In the genomic region with DNA sequence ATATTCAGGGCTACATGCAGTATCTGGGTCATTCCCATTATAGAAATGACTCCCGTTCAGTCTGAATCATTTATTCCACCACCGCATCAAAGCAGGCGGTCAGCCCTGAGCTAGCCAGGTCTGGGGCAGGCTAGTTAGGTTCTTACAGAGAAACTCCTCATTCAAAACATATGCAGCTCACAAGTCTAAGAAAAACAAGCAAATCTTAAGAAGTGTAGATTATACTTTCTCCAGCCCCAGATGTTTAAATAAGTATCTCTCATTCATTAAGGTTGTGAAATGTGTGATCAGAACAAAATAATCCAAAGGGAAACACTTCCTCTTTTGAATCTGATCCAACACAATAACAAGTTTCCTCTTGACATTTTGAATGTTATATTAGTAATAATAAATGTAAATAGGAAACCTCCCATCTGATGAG, we compare ENCODE assay signal across 8 cellular contexts.
DNase-seq lines count a peak whose midpoint lies in the region; ATAC-seq, FAIRE-seq and TF ChIP-seq lines count a peak whose summit lies in the region.

No MANE protein-coding gene starts in this region.

- TF ChIP-seq POLR2A in tibial nerve (IDR thresholded peaks at IDR 0.05) = no peak

- peaks cover 13% of the 10 kb centered on the region for H3K4me1 ChIP-seq in fibroblast of lung (ENCODE audit: control insufficient read depth, extremely low read depth, insufficient read depth, low read length)
- peaks cover 0 to 13% (median 0%) of the 10 kb centered on the region in 3 donors for H3K4me1 ChIP-seq in pancreas
- peaks cover 0 to 46% (median 12%) of the 10 kb centered on the region in 4 donors for H3K4me1 ChIP-seq in tibial nerve

- no peak for ATAC-seq in pancreas
- ATAC-seq in GM19023 (IDR thresholded peaks at IDR 0.05; ENCODE audit: unreplicated experiment) = no peak

- DNase-seq in GM12865 (ENCODE audit: low read depth) (no peak), fibroblast of lung (ENCODE audit: low read depth in 2 of 2) (peak; percentile 62 to 90), RKO (ENCODE audit: low spot score) (no peak), pancreas (no peak), tibial nerve (ENCODE audit: low spot score in 2 of 2) (no peak)
- DNase-seq in stimulated activated CD4-positive, alpha-beta T cell treated with anti-CD3 and anti-CD28 coated beads, Interleukin-12 subunit alpha, Interleukin-12 subunit beta, amount 100 ng/mL, for 48 hours (ENCODE audit: low read depth in 2 of 3, low spot score in 1 of 3) = peak; percentile 57 to 71 (median 65)

- H3K27me3 ChIP-seq in fibroblast of lung (ENCODE audit: control insufficient read depth, insufficient read depth, low read length) (no peaks in the 10 kb centered on the region), pancreas (no peaks in the 10 kb centered on the region), tibial nerve (no peaks in the 10 kb centered on the region)

- no peak for FAIRE-seq in pancreas (lab: Jason Lieb, UNC)

- H2AFZ ChIP-seq in fibroblast of lung (ENCODE audit: low read length) = no peak overlapping the region

- H3K27ac ChIP-seq in fibroblast of lung (ENCODE audit: insufficient read depth, low read length) (peak overlapping the region; percentile 1), pancreas (no peak overlapping the region), tibial nerve (peak overlapping the region in 2 of 4 donors; percentile 86 to 87)

- TF ChIP-seq EP300 in tibial nerve (IDR thresholded peaks at IDR 0.05) = peak in 1 of 2 donors; percentile 18

- H3K9me3 ChIP-seq in fibroblast of lung (ENCODE audit: control insufficient read depth, insufficient read depth, low read depth, low read length) (no peaks in the 10 kb centered on the region), pancreas (no peaks in the 10 kb centered on the region), tibial nerve (no peaks in the 10 kb centered on the region)

- peak overlapping the region; percentile 10 for H3K9ac ChIP-seq in fibroblast of lung (ENCODE audit: insufficient read depth, low read length)

- 76 to 77% methylated on average over 3 of the region's 3 CpGs for WGBS in pancreas, 2 donors
- 32 to 37% methylated on average over 3 of the region's 3 CpGs for WGBS in tibial nerve, 2 donors

- H3K79me2 ChIP-seq in fibroblast of lung (ENCODE audit: control insufficient read depth, insufficient read depth, low read length) = no peaks in the 10 kb centered on the region

- H3K36me3 ChIP-seq in fibroblast of lung (ENCODE audit: control insufficient read depth, insufficient read depth, low read length) = no peaks in the 10 kb centered on the region
- no peaks in the 10 kb centered on the region for H3K36me3 ChIP-seq in pancreas
- no peaks in the 10 kb centered on the region for H3K36me3 ChIP-seq in tibial nerve

- no peaks in the 10 kb centered on the region for H4K20me1 ChIP-seq in fibroblast of lung (ENCODE audit: control insufficient read depth, extremely low read depth, insufficient read depth, low read length)

- H3K4me3 ChIP-seq in GM12865 (ENCODE audit: low read depth, low read length) (peak overlapping the region; percentile 56), WI38 (ENCODE audit: low read depth, low read length) (peak overlapping the region; percentile 60), fibroblast of lung (replicated peaks in 1 of 4; ENCODE audit: control extremely low read depth in 1 of 4, insufficient read depth in 1 of 4, low read depth in 3 of 4, low read length in 4 of 4) (peak overlapping the region; percentile 37 to 85 (median 58)), pancreas (peak overlapping the region in 1 of 4 donors; percentile 43), tibial nerve (peak overlapping the region in 2 of 4 donors; percentile 48 to 58)

- no peak for TF ChIP-seq CTCF in GM12865 (IDR thresholded peaks at IDR 0.05; ENCODE audit: insufficient read depth, low read depth, low read length, missing control alignments)
- no peak for TF ChIP-seq CTCF in WI38 (IDR thresholded peaks at IDR 0.05; ENCODE audit: low read depth, low read length)
- TF ChIP-seq CTCF in fibroblast of lung (conservative IDR thresholded peaks at IDR 0.05 in 1 of 2, IDR thresholded peaks at IDR 0.05 in 1 of 2; ENCODE audit: low read depth in 1 of 2, low read length in 2 of 2) = no peak
- no peak for TF ChIP-seq CTCF in pancreas (IDR thresholded peaks at IDR 0.05)
- TF ChIP-seq CTCF in tibial nerve (IDR thresholded peaks at IDR 0.05) = no peak

- intact Hi-C loops in pancreas (cut with DNase I) = no loop called here

- peak overlapping the region; percentile 69 for H3K4me2 ChIP-seq in fibroblast of lung (ENCODE audit: extremely low read depth, insufficient read depth, low read length)

Comparison
In these comparisons a context has a peak if more than half of its experiments do, and no peak if none do; other contexts are left out.
1. DNase-seq: peak in fibroblast of lung (2 of 2) and stimulated activated CD4-positive, alpha-beta T cell treated with anti-CD3 and anti-CD28 coated beads, Interleukin-12 subunit alpha, Interleukin-12 subunit beta, amount 100 ng/mL, for 48 hours (3 of 3); none in GM12865 (single experiment), RKO (single experiment), pancreas (0 of 6) and tibial nerve (0 of 2).